ENCODE assay signal across 13 cellular contexts in the genomic region with DNA sequence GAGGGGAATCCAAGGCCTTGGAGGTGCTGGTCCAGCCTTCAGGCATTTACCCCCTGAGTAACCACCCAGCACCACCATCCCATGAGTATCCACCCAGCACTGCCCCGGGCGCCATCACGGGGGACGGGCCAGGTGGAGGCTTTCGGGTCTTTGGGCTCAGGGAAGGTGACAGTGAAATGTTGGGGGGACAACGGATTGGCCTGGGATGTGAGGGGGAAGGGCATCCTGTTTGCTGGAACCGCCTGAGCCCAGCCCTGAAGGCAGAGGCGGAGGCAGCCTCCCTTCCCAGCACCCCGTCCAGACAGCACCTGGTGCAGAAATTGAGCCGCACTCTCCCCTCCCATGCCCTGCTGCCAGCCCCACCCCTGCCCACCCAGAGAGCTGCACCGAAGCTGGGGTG. TPM values are rescaled to one million over a fixed set of nuclear protein-coding genes. Genes with fewer than 3 reads are reported as not detected.
"Had no signal": no experiment of that assay in that cellular context is flagged by ENCODE, and none has a peak within 500 bp of the region (broad histone marks: within the 10 kb centered on the region; RNA-seq: fewer than 3 reads in every experiment).

No MANE protein-coding gene starts in this region.

- H3K27me3 ChIP-seq: hepatocyte, right atrium auricular region, transverse colon had no signal

- H3K79me2 ChIP-seq: hepatocyte had no signal

- H3K9me3 ChIP-seq: neutrophil, right atrium auricular region, sigmoid colon, stomach, thoracic aorta, transverse colon had no signal

- H3K36me3 ChIP-seq: neutrophil, transverse colon had no signal

- H3K4me1 ChIP-seq: transverse colon had no signal

- DNase-seq: cortex of kidney, foreskin melanocyte had no signal

- H2AFZ ChIP-seq: hepatocyte had no signal

- H3K4me3 ChIP-seq: hepatocyte, lung, right atrium auricular region, sigmoid colon, skin epidermis, stomach, thoracic aorta, transverse colon had no signal

- H3K27ac ChIP-seq: dorsolateral prefrontal cortex, hepatocyte, neutrophil, right atrium auricular region, sigmoid colon, skin epidermis, stomach, thoracic aorta, transverse colon had no signal

RNA-seq across cellular contexts. Expression of gene ASS1, which starts 17.0 kb away (rescaled TPM):
- polyA plus RNA-seq: naive thymus-derived CD4-positive, alpha-beta T cell had no signal
